Comparison of ENCODE assay signal across 20 cellular contexts in genomic region chr18:70295192-70295522, GRCh38. TPM values are rescaled to one million over a fixed set of nuclear protein-coding genes. Genes with fewer than 3 reads are reported as not detected.
DNase-seq lines count a peak whose midpoint lies in the region; ATAC-seq and TF ChIP-seq lines count a peak whose summit lies in the region.
"Had no signal": no experiment of that assay in that cellular context is flagged by ENCODE, and none has a peak within 500 bp of the region (broad histone marks: within the 10 kb centered on the region; RNA-seq: fewer than 3 reads in every experiment).

No MANE protein-coding gene starts in this region.

- H4K20me1 ChIP-seq in HCT116 (ENCODE audit: insufficient read depth) = peaks cover 3% of the 10 kb centered on the region; the same call in 1 of the 2 replicates
- H4K20me1 ChIP-seq in osteoblast (ENCODE audit: insufficient read depth, low read length) = peaks cover 47% of the 10 kb centered on the region

- H3K9me3 Mint-ChIP-seq in MCF 10A (ENCODE audit: unreplicated experiment) = no peaks in the 10 kb centered on the region
- H3K9me3 Mint-ChIP-seq in activated T-helper 2 cell treated with anti-CD3 and anti-CD28 coated beads, Interferon-gamma antibody, Interleukin-2, Interleukin-4, amounts not matched to agents 10 μg/mL and 5 μg/mL and 100 μg/mL, durations not matched to agents 14 hours and 24 hours and 36 hours = no peaks in the 10 kb centered on the region
- H3K9me3 Mint-ChIP-seq: CD4-positive, alpha-beta T cell had no signal

- no peak for TF ChIP-seq CTCF in MCF 10A (IDR thresholded peaks at IDR 0.05; ENCODE audit: unreplicated experiment)
- no peak for TF ChIP-seq CTCF in breast epithelium (IDR thresholded peaks at IDR 0.05)
- no peak for TF ChIP-seq CTCF in HCT116 (IDR thresholded peaks at IDR 0.05 in 2 of 3, conservative IDR thresholded peaks at IDR 0.05 in 1 of 3; ENCODE audit: borderline replicate concordance in 1 of 3, insufficient read depth in 1 of 3, low read depth in 2 of 3, low read length in 2 of 3)
- TF ChIP-seq CTCF in body of pancreas (IDR thresholded peaks at IDR 0.05) = no peak
- TF ChIP-seq CTCF in osteoblast (IDR thresholded peaks at IDR 0.05; ENCODE audit: extremely low read depth, low read depth, low read length) = no peak

- H3K9me3 ChIP-seq in breast epithelium (no peaks in the 10 kb centered on the region), HCT116 (ENCODE audit: control insufficient read depth in 1 of 2, insufficient read depth in 1 of 2, low read depth in 1 of 2, low read length in 2 of 2) (no peaks in the 10 kb centered on the region), body of pancreas (no peaks in the 10 kb centered on the region), osteoblast (ENCODE audit: low read depth, low read length) (no peaks in the 10 kb centered on the region)
- H3K9me3 ChIP-seq: Caco-2, SJSA1 had no signal

- TF ChIP-seq POLR2A in breast epithelium (IDR thresholded peaks at IDR 0.05) (no peak), HCT116 (IDR thresholded peaks at IDR 0.05; ENCODE audit: borderline replicate concordance, extremely low read depth, insufficient read depth, insufficient read length) (no peak), body of pancreas (IDR thresholded peaks at IDR 0.05) (no peak)

- H3K27me3 ChIP-seq in breast epithelium (no peaks in the 10 kb centered on the region), HCT116 (ENCODE audit: insufficient read depth, low read length) (no peaks in the 10 kb centered on the region), body of pancreas (no peaks in the 10 kb centered on the region), osteoblast (ENCODE audit: insufficient read depth, low read length) (no peaks in the 10 kb centered on the region)
- H3K27me3 ChIP-seq: SJSA1 had no signal

- H3K27ac Mint-ChIP-seq in MCF 10A (ENCODE audit: low read depth, unreplicated experiment) = peak overlapping the region; percentile 36
- no peak overlapping the region for H3K27ac Mint-ChIP-seq in activated T-helper 2 cell treated with anti-CD3 and anti-CD28 coated beads, Interferon-gamma antibody, Interleukin-2, Interleukin-4, amounts not matched to agents 10 μg/mL and 5 μg/mL and 100 μg/mL, durations not matched to agents 14 hours and 24 hours and 36 hours
- H3K27ac Mint-ChIP-seq: CD4-positive, alpha-beta T cell had no signal

- POLR2A ChIA-PET in MCF 10A (lab: Yijun Ruan, JAX) (interaction anchor here (0.6 to 1.5 kb wide), 3 partner anchors 15 to 73 kb away, joined by 3 to 5 read pairs (median 3); no protein-coding TSS in a partner anchor), HCT116 (lab: Charles Lee) (no interaction called here)

- H3K4me3 ChIP-seq in breast epithelium = no peak overlapping the region
- H3K4me3 ChIP-seq in HCT116 (replicated peaks in 1 of 2; ENCODE audit: low read depth in 1 of 2, low read length in 2 of 2) = no peak overlapping the region
- H3K4me3 ChIP-seq in body of pancreas = no peak overlapping the region
- H3K4me3 ChIP-seq in osteoblast (ENCODE audit: insufficient read depth, low read length) = no peak overlapping the region
- H3K4me3 ChIP-seq: GM12878, SJSA1 had no signal

- BruUV-seq in MCF 10A (replicated peaks; lab: Mats Ljungman, UMichigan) (no TSS peak), HCT116 (replicated peaks; lab: Mats Ljungman, UMichigan) (no TSS peak)

- H3K79me2 ChIP-seq in HCT116 (ENCODE audit: insufficient read depth, low read length) (peaks cover 100% of the 10 kb centered on the region), osteoblast (ENCODE audit: insufficient read depth, low read length) (peaks cover 100% of the 10 kb centered on the region)

- H3K36me3 Mint-ChIP-seq in MCF 10A (ENCODE audit: insufficient read depth, unreplicated experiment) = peaks cover 7% of the 10 kb centered on the region
- H3K36me3 Mint-ChIP-seq in activated T-helper 2 cell treated with anti-CD3 and anti-CD28 coated beads, Interferon-gamma antibody, Interleukin-2, Interleukin-4, amounts not matched to agents 10 μg/mL and 5 μg/mL and 100 μg/mL, durations not matched to agents 14 hours and 24 hours and 36 hours (ENCODE audit: low read depth) = peaks cover 4% of the 10 kb centered on the region

- H3K36me3 ChIP-seq in breast epithelium (no peaks in the 10 kb centered on the region), HCT116 (ENCODE audit: control insufficient read depth in 1 of 2, insufficient read depth in 2 of 2, low read length in 2 of 2) (peaks cover 0 to 31% of the 10 kb centered on the region in 2 experiments; a peak in 1 of 4 replicates), body of pancreas (replicated peaks in 1 of 2; ENCODE audit: insufficient read depth in 1 of 2, low read depth in 2 of 2) (no peaks in the 10 kb centered on the region), osteoblast (ENCODE audit: insufficient read depth, low read length) (no peaks in the 10 kb centered on the region)

- no peaks in the 10 kb centered on the region for H3K9me2 ChIP-seq in HCT116 (ENCODE audit: insufficient read depth)

- 43 to 45% methylated on average over 1 of the region's 1 CpG for WGBS in body of pancreas, 2 donors

- no peak overlapping the region for H3K27ac ChIP-seq in breast epithelium
- peak overlapping the region; percentile 38 for H3K27ac ChIP-seq in HCT116 (ENCODE audit: low read depth, low read length)
- peak overlapping the region in 3 of 4 donors; percentile 47 to 69 (median 58) for H3K27ac ChIP-seq in body of pancreas
- peak overlapping the region; percentile 42 for H3K27ac ChIP-seq in osteoblast (ENCODE audit: low read depth, low read length)
- H3K27ac ChIP-seq: 22Rv1, SJSA1 had no signal

- peaks cover 55% of the 10 kb centered on the region for H3K4me1 Mint-ChIP-seq in MCF 10A (ENCODE audit: insufficient read depth, unreplicated experiment)
- peaks cover 14% of the 10 kb centered on the region for H3K4me1 Mint-ChIP-seq in activated T-helper 2 cell treated with anti-CD3 and anti-CD28 coated beads, Interferon-gamma antibody, Interleukin-2, Interleukin-4, amounts not matched to agents 10 μg/mL and 5 μg/mL and 100 μg/mL, durations not matched to agents 14 hours and 24 hours and 36 hours (ENCODE audit: low read depth)

- no peaks in the 10 kb centered on the region for H3K27me3 Mint-ChIP-seq in MCF 10A (ENCODE audit: insufficient read depth, unreplicated experiment)
- peaks cover 22% of the 10 kb centered on the region for H3K27me3 Mint-ChIP-seq in activated T-helper 2 cell treated with anti-CD3 and anti-CD28 coated beads, Interferon-gamma antibody, Interleukin-2, Interleukin-4, amounts not matched to agents 10 μg/mL and 5 μg/mL and 100 μg/mL, durations not matched to agents 14 hours and 24 hours and 36 hours (ENCODE audit: low read depth)

- DNase-seq in MCF 10A (ENCODE audit: unreplicated experiment) (no peak), breast epithelium (ENCODE audit: low spot score in 2 of 2) (no peak), HCT116 (ENCODE audit: low read depth, low spot score) (no peak), body of pancreas (no peak), osteoblast (ENCODE audit: insufficient read length, low spot score, missing footprints) (peak; percentile 56), DMS53 (lab: John Stamatoyannopoulos, UW) (no peak)
- no peak for DNase-seq in activated T-helper 2 cell treated with anti-CD3 and anti-CD28 coated beads, Interferon-gamma antibody, Interleukin-2, Interleukin-4, amounts not matched to agents 10 μg/mL and 5 μg/mL and 100 μg/mL, durations not matched to agents 14 hours and 24 hours and 36 hours (ENCODE audit: low spot score)
- DNase-seq in activated naive CD4-positive, alpha-beta T cell treated with Interleukin-2 at 50 U/mL for 16 hours = no peak
- DNase-seq: Caco-2; CD4-positive, alpha-beta T cell; DMS153; EL; KG1; MV-4-11; NCI-H187; NCI-H510A treated with DMSO at 0.1 percent for 48 hours; NCI-H774 had no signal

- no peak for TF ChIP-seq RAD21 in HCT116 (IDR thresholded peaks at IDR 0.05; ENCODE audit: low read depth)

- H2AFZ ChIP-seq in HCT116 (ENCODE audit: low read depth, low read length, poor library complexity, severe bottlenecking) (no peak overlapping the region), osteoblast (ENCODE audit: low read length) (no peak overlapping the region)

- H3K9ac ChIP-seq in HCT116 (ENCODE audit: low read length) = peak overlapping the region; percentile 24

- ATAC-seq in HCT116 (no peak), body of pancreas (no peak)
- ATAC-seq: GM12878 had no signal

- H3K4me2 ChIP-seq in HCT116 (ENCODE audit: low read length) (peak overlapping the region; percentile 48), osteoblast (ENCODE audit: insufficient read depth, low read length) (peak overlapping the region; percentile 79)

- H3K4me3 Mint-ChIP-seq in MCF 10A (ENCODE audit: unreplicated experiment) = no peak overlapping the region
- H3K4me3 Mint-ChIP-seq in activated T-helper 2 cell treated with anti-CD3 and anti-CD28 coated beads, Interferon-gamma antibody, Interleukin-2, Interleukin-4, amounts not matched to agents 10 μg/mL and 5 μg/mL and 100 μg/mL, durations not matched to agents 14 hours and 24 hours and 36 hours (ENCODE audit: low read depth) = no peak overlapping the region
- H3K4me3 Mint-ChIP-seq: CD4-positive, alpha-beta T cell had no signal

- CTCF ChIA-PET in MCF 10A (lab: Yijun Ruan, JAX) (interaction anchor here (0.6 kb wide), 2 partner anchors 14 to 425 kb away, joined by 3 to 4 read pairs; no protein-coding TSS in a partner anchor), HCT116 (lab: Charles Lee) (no interaction called here)

- RAD21 ChIA-PET in HCT116 (lab: Charles Lee; ENCODE audit: low non-redundant PET in 1 of 2, low total read pairs in 2 of 2, uncharacterized antibody in 2 of 2, unreplicated experiment in 2 of 2) = no interaction called here

- intact Hi-C loops in MCF 10A (cut with micrococcal nuclease) (loop anchor here (10.0 kb wide), 1 partner anchor 90 kb away; no protein-coding TSS in a partner anchor), breast epithelium (cut with DNase I; ENCODE audit: low total_unique reads) (no loop called here), HCT116 (cut with micrococcal nuclease) (no loop called here), body of pancreas (cut with DNase I) (no loop called here)
- intact Hi-C loops in activated T-helper 2 cell treated with anti-CD3 and anti-CD28 coated beads, Interferon-gamma antibody, Interleukin-2, Interleukin-4, amounts not matched to agents 10 μg/mL and 5 μg/mL and 100 μg/mL, durations not matched to agents 14 hours and 24 hours and 36 hours (cut with micrococcal nuclease) = loop anchor here (10.0 kb wide), 1 partner anchor 140 kb away; no protein-coding TSS in a partner anchor

- H3K4me1 ChIP-seq in breast epithelium (peaks cover 7% of the 10 kb centered on the region in 2 donors), HCT116 (ENCODE audit: control insufficient read depth in 1 of 2, insufficient read depth in 2 of 2, low read length in 2 of 2) (peaks cover 68 to 93% of the 10 kb centered on the region in 2 experiments), body of pancreas (peaks cover 49% of the 10 kb centered on the region), osteoblast (ENCODE audit: insufficient read depth, low read length) (peaks cover 40% of the 10 kb centered on the region)

RNA-seq across cellular contexts. Expression of gene SOCS6, which starts 6.3 kb away (rescaled TPM):
- total RNA-seq in MCF 10A (2022) (16.9 and 20.4 TPM in 2 replicates), breast epithelium (10 to 100 TPM; 17.9 to 32.9 (median 20.6) TPM), HCT116 (2021; ENCODE audit: unreplicated experiment) (53.4 TPM), body of pancreas (10 to 100 TPM in 1 of 2 donors, 1 to 10 TPM in 1; 7.3 to 17.9 TPM), osteoblast (33.6 and 38.7 TPM in 2 replicates)
- polyA plus RNA-seq in HCT116 (2012) = 27.7 and 27.8 TPM in 2 replicates
- total RNA-seq in activated T-helper 2 cell treated with anti-CD3 and anti-CD28 coated beads, Interferon-gamma antibody, Interleukin-2, Interleukin-4, amounts not matched to agents 10 μg/mL and 5 μg/mL and 100 μg/mL, durations not matched to agents 14 hours and 24 hours and 36 hours = 3.8 and 4.5 TPM in 2 replicates

Comparison
In these comparisons a context has a peak if more than half of its experiments do, and no peak if none do; other contexts are left out.
1. intact Hi-C loops: an anchor here in MCF 10A (10.0 kb wide) and activated T-helper 2 cell treated with anti-CD3 and anti-CD28 coated beads, Interferon-gamma antibody, Interleukin-2, Interleukin-4, amounts not matched to agents 10 μg/mL and 5 μg/mL and 100 μg/mL, durations not matched to agents 14 hours and 24 hours and 36 hours (10.0 kb wide); none called in breast epithelium, HCT116 and body of pancreas.
2. H3K27ac ChIP-seq: peak in HCT116 (single experiment), body of pancreas (3 of 4) and osteoblast (single experiment); none in breast epithelium (0 of 2).